1 cellular context compared by ENCODE assay signal in the genomic region with DNA sequence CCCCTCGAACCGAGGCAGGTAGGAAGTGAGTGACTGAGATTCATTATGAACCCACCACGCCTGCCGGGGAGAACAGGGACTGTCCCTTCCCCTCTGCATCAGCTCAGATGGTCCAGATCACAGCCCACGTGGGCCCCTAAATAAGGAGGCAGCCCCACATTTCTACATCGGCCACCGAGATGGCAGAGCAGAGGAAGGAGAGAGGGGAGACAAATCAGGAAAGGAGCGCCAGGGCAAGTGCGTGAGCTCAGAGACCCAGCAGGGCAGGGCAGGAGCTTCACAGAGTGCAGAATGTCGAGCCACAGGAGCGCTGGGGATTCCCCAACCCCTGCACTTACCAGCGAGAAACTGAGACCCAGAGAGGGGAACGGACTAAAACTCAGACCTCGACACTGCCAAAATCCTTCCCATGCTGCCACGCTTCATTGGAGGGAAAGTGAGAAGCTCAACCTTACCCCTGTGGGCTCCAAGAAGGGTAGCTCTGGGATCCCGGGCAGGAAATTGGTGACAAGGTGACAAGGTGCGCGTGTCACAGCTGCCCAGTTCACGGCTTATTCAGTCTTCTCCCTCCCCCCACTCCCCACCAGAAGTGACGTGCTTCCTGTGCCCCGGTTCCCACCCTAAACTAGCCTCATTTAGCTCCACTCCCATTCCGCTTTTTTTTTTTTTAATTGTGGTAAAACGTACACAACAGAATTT.
A peak's percentile ranks its signal among the peaks of the same experiment; 100 is the strongest.
TF ChIP-seq lines count a peak whose summit lies in the region.

A gene (minus strand): TSS at position 566 of the 699 bp plus-strand sequence. CDS start 13,942 bp downstream, outside the sequence.

TF ChIP-seq in HepG2, 621 proteins besides CTCF, POLR2A, EP300 and RAD21 (continued from another document and continues in another):
- TF ChIP-seq GTF3A (CRISPR knock-in tag; conservative IDR thresholded peaks at IDR 0.05) (no peak), SIN3B (IDR thresholded peaks at IDR 0.05; ENCODE audit: low read length) (no peak), FOXP1 (IDR thresholded peaks at IDR 0.05) (no peak), FOXP1 (CRISPR knock-in tag; IDR thresholded peaks at IDR 0.05) (no peak), ZZZ3 (CRISPR knock-in tag; IDR thresholded peaks at IDR 0.05; ENCODE audit: borderline replicate concordance) (no peak), GABPA (IDR thresholded peaks at IDR 0.05; ENCODE audit: low read depth, low read length) (no peak), GABPA (CRISPR knock-in tag; IDR thresholded peaks at IDR 0.05; ENCODE audit: low read depth) (peak; percentile 26; the same call in 1 of the 2 replicates), GPN1 (CRISPR knock-in tag; IDR thresholded peaks at IDR 0.05; ENCODE audit: borderline replicate concordance) (no peak), EEA1 (CRISPR knock-in tag; IDR thresholded peaks at IDR 0.05; ENCODE audit: borderline replicate concordance) (no peak), FOXK1 (CRISPR knock-in tag; IDR thresholded peaks at IDR 0.05; ENCODE audit: borderline replicate concordance, low read depth) (no peak), ZNF766 (CRISPR knock-in tag; IDR thresholded peaks at IDR 0.05; ENCODE audit: borderline replicate concordance) (no peak), ZNF296 (CRISPR knock-in tag; conservative IDR thresholded peaks at IDR 0.05) (no peak), WIZ (CRISPR knock-in tag; IDR thresholded peaks at IDR 0.05) (no peak), ZNF350 (CRISPR knock-in tag; IDR thresholded peaks at IDR 0.05; ENCODE audit: borderline replicate concordance, low read depth) (0 out of 2 replicates have a peak, but pooled peaks have one; percentile 13), MAFF (IDR thresholded peaks at IDR 0.05; ENCODE audit: low read depth, low read length) (no peak), ZNF552 (CRISPR knock-in tag; IDR thresholded peaks at IDR 0.05; ENCODE audit: borderline replicate concordance) (no peak), SAP130 (CRISPR knock-in tag; IDR thresholded peaks at IDR 0.05; ENCODE audit: low read depth) (peak; percentile 13; the same call in 1 of the 2 replicates), RXRA (CRISPR knock-in tag; IDR thresholded peaks at IDR 0.05) (no peak), KAT2B (IDR thresholded peaks at IDR 0.05; ENCODE audit: borderline replicate concordance, low read depth, low read length) (no peak), NFIC (IDR thresholded peaks at IDR 0.05; ENCODE audit: low read length) (no peak), MEIS1 (CRISPR knock-in tag; IDR thresholded peaks at IDR 0.05; ENCODE audit: borderline replicate concordance) (0 out of 2 replicates have a peak, but pooled peaks have one; percentile 29), RAD51 (IDR thresholded peaks at IDR 0.05; ENCODE audit: borderline replicate concordance) (no peak), GTF2F1 (IDR thresholded peaks at IDR 0.05; ENCODE audit: low read length) (no peak), FOXM1 (CRISPR knock-in tag; IDR thresholded peaks at IDR 0.05) (no peak), MIER3 (CRISPR knock-in tag; IDR thresholded peaks at IDR 0.05; ENCODE audit: borderline replicate concordance) (no peak), FOXC1 (CRISPR knock-in tag; IDR thresholded peaks at IDR 0.05; ENCODE audit: borderline replicate concordance) (no peak), KLF6 (CRISPR knock-in tag; IDR thresholded peaks at IDR 0.05) (no peak), MAFK (conservative IDR thresholded peaks at IDR 0.05 in 1 of 2, IDR thresholded peaks at IDR 0.05 in 1 of 2; ENCODE audit: low read length in 2 of 2) (no peak), KDM5A (IDR thresholded peaks at IDR 0.05; ENCODE audit: borderline replicate concordance, low read length) (no peak), NBN (conservative IDR thresholded peaks at IDR 0.05) (no peak)
- TF ChIP-seq, protein P1, sequence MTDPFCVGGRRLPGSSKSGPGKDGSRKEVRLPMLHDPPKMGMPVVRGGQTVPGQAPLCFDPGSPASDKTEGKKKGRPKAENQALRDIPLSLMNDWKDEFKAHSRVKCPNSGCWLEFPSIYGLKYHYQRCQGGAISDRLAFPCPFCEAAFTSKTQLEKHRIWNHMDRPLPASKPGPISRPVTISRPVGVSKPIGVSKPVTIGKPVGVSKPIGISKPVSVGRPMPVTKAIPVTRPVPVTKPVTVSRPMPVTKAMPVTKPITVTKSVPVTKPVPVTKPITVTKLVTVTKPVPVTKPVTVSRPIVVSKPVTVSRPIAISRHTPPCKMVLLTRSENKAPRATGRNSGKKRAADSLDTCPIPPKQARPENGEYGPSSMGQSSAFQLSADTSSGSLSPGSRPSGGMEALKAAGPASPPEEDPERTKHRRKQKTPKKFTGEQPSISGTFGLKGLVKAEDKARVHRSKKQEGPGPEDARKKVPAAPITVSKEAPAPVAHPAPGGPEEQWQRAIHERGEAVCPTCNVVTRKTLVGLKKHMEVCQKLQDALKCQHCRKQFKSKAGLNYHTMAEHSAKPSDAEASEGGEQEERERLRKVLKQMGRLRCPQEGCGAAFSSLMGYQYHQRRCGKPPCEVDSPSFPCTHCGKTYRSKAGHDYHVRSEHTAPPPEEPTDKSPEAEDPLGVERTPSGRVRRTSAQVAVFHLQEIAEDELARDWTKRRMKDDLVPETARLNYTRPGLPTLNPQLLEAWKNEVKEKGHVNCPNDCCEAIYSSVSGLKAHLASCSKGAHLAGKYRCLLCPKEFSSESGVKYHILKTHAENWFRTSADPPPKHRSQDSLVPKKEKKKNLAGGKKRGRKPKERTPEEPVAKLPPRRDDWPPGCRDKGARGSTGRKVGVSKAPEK (CRISPR knock-in tag; IDR thresholded peaks at IDR 0.05; ENCODE audit: borderline replicate concordance) = peak; percentile 34; the same call in 1 of the 2 replicates
- TF ChIP-seq, protein P2, sequence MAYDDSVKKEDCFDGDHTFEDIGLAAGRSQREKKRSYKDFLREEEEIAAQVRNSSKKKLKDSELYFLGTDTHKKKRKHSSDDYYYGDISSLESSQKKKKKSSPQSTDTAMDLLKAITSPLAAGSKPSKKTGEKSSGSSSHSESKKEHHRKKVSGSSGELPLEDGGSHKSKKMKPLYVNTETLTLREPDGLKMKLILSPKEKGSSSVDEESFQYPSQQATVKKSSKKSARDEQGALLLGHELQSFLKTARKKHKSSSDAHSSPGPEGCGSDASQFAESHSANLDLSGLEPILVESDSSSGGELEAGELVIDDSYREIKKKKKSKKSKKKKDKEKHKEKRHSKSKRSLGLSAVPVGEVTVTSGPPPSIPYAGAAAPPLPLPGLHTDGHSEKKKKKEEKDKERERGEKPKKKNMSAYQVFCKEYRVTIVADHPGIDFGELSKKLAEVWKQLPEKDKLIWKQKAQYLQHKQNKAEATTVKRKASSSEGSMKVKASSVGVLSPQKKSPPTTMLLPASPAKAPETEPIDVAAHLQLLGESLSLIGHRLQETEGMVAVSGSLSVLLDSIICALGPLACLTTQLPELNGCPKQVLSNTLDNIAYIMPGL (CRISPR knock-in tag; IDR thresholded peaks at IDR 0.05; ENCODE audit: borderline replicate concordance in 1 of 2, low read depth in 1 of 2) = peak in 1 of 2 experiments; percentile 50; a peak in 1 of 4 replicates
- TF ChIP-seq, protein P3, sequence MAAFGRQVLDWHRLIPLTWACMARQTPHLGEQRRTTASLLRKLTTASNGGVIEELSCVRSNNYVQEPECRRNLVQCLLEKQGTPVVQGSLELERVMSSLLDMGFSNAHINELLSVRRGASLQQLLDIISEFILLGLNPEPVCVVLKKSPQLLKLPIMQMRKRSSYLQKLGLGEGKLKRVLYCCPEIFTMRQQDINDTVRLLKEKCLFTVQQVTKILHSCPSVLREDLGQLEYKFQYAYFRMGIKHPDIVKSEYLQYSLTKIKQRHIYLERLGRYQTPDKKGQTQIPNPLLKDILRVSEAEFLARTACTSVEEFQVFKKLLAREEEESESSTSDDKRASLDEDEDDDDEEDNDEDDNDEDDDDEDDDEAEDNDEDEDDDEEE (CRISPR knock-in tag; IDR thresholded peaks at IDR 0.05) = no peak
- TF ChIP-seq, protein P4, sequence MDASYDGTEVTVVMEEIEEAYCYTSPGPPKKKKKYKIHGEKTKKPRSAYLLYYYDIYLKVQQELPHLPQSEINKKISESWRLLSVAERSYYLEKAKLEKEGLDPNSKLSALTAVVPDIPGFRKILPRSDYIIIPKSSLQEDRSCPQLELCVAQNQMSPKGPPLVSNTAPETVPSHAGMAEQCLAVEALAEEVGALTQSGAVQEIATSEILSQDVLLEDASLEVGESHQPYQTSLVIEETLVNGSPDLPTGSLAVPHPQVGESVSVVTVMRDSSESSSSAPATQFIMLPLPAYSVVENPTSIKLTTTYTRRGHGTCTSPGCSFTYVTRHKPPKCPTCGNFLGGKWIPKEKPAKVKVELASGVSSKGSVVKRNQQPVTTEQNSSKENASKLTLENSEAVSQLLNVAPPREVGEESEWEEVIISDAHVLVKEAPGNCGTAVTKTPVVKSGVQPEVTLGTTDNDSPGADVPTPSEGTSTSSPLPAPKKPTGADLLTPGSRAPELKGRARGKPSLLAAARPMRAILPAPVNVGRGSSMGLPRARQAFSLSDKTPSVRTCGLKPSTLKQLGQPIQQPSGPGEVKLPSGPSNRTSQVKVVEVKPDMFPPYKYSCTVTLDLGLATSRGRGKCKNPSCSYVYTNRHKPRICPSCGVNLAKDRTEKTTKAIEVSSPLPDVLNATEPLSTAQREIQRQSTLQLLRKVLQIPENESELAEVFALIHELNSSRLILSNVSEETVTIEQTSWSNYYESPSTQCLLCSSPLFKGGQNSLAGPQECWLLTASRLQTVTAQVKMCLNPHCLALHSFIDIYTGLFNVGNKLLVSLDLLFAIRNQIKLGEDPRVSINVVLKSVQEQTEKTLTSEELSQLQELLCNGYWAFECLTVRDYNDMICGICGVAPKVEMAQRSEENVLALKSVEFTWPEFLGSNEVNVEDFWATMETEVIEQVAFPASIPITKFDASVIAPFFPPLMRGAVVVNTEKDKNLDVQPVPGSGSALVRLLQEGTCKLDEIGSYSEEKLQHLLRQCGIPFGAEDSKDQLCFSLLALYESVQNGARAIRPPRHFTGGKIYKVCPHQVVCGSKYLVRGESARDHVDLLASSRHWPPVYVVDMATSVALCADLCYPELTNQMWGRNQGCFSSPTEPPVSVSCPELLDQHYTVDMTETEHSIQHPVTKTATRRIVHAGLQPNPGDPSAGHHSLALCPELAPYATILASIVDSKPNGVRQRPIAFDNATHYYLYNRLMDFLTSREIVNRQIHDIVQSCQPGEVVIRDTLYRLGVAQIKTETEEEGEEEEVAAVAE (CRISPR knock-in tag; IDR thresholded peaks at IDR 0.05; ENCODE audit: borderline replicate concordance) = no peak
- TF ChIP-seq, protein P5, sequence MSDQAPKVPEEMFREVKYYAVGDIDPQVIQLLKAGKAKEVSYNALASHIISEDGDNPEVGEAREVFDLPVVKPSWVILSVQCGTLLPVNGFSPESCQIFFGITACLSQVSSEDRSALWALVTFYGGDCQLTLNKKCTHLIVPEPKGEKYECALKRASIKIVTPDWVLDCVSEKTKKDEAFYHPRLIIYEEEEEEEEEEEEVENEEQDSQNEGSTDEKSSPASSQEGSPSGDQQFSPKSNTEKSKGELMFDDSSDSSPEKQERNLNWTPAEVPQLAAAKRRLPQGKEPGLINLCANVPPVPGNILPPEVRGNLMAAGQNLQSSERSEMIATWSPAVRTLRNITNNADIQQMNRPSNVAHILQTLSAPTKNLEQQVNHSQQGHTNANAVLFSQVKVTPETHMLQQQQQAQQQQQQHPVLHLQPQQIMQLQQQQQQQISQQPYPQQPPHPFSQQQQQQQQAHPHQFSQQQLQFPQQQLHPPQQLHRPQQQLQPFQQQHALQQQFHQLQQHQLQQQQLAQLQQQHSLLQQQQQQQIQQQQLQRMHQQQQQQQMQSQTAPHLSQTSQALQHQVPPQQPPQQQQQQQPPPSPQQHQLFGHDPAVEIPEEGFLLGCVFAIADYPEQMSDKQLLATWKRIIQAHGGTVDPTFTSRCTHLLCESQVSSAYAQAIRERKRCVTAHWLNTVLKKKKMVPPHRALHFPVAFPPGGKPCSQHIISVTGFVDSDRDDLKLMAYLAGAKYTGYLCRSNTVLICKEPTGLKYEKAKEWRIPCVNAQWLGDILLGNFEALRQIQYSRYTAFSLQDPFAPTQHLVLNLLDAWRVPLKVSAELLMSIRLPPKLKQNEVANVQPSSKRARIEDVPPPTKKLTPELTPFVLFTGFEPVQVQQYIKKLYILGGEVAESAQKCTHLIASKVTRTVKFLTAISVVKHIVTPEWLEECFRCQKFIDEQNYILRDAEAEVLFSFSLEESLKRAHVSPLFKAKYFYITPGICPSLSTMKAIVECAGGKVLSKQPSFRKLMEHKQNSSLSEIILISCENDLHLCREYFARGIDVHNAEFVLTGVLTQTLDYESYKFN (CRISPR knock-in tag; conservative IDR thresholded peaks at IDR 0.05) = peak; percentile 26; the same call in 1 of the 2 replicates
- TF ChIP-seq, protein P6, sequence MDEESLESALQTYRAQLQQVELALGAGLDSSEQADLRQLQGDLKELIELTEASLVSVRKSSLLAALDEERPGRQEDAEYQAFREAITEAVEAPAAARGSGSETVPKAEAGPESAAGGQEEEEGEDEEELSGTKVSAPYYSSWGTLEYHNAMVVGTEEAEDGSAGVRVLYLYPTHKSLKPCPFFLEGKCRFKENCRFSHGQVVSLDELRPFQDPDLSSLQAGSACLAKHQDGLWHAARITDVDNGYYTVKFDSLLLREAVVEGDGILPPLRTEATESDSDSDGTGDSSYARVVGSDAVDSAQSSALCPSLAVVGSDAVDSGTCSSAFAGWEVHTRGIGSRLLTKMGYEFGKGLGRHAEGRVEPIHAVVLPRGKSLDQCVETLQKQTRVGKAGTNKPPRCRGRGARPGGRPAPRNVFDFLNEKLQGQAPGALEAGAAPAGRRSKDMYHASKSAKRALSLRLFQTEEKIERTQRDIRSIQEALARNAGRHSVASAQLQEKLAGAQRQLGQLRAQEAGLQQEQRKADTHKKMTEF (CRISPR knock-in tag; IDR thresholded peaks at IDR 0.05) = no peak
- TF ChIP-seq, protein P7, sequence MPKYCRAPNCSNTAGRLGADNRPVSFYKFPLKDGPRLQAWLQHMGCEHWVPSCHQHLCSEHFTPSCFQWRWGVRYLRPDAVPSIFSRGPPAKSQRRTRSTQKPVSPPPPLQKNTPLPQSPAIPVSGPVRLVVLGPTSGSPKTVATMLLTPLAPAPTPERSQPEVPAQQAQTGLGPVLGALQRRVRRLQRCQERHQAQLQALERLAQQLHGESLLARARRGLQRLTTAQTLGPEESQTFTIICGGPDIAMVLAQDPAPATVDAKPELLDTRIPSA (CRISPR knock-in tag; IDR thresholded peaks at IDR 0.05; ENCODE audit: borderline replicate concordance) = no peak
- TF ChIP-seq, protein P8, sequence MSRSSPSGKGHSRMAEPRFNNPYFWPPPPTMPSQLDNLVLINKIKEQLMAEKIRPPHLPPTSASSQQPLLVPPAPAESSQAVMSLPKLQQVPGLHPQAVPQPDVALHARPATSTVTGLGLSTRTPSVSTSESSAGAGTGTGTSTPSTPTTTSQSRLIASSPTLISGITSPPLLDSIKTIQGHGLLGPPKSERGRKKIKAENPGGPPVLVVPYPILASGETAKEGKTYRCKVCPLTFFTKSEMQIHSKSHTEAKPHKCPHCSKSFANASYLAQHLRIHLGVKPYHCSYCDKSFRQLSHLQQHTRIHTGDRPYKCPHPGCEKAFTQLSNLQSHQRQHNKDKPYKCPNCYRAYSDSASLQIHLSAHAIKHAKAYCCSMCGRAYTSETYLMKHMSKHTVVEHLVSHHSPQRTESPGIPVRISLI (CRISPR knock-in tag; IDR thresholded peaks at IDR 0.05; ENCODE audit: borderline replicate concordance) = peak; percentile 55; the same call in 1 of the 2 replicates
- TF ChIP-seq, protein P9, sequence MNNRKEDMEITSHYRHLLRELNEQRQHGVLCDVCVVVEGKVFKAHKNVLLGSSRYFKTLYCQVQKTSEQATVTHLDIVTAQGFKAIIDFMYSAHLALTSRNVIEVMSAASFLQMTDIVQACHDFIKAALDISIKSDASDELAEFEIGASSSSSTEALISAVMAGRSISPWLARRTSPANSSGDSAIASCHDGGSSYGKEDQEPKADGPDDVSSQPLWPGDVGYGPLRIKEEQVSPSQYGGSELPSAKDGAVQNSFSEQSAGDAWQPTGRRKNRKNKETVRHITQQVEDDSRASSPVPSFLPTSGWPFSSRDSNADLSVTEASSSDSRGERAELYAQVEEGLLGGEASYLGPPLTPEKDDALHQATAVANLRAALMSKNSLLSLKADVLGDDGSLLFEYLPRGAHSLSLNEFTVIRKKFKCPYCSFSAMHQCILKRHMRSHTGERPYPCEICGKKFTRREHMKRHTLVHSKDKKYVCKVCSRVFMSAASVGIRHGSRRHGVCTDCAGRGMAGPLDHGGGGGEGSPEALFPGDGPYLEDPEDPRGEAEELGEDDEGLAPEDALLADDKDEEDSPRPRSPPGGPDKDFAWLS (CRISPR knock-in tag; IDR thresholded peaks at IDR 0.05; ENCODE audit: borderline replicate concordance) = no peak
